ENCODE assay signal across 9 cellular contexts in the genomic region with DNA sequence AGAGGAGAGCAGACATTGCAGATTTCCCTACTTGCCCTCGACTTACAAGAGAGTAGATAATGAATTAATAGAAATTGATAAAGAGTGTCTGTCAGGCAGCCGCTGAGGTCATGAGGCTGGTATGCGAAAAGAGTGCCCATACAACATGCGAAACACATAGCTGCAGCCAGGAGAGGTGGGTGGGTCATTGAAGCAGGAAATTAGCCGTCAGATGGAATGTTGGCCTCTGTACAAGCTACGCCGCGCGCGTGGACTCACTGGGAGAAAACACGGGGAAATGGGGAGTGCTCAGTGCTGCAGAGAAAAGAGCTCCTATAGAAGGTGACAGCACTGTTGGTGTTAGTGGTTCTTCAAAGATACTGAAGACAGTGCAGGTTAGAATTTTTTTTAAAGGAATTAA.
DNase-seq lines count a peak whose midpoint lies in the region; ATAC-seq and TF ChIP-seq lines count a peak whose summit lies in the region.
"Had no signal": no experiment of that assay in that cellular context is flagged by ENCODE, and none has a peak within 500 bp of the region (broad histone marks: within the 10 kb centered on the region; RNA-seq: fewer than 3 reads in every experiment).

No MANE protein-coding gene starts in this region.

- H3K9ac ChIP-seq in HCT116 (ENCODE audit: low read length), result peak overlapping the region; percentile 31

- H3K4me1 ChIP-seq in HCT116 (ENCODE audit: control insufficient read depth in 1 of 2, insufficient read depth in 2 of 2, low read length in 2 of 2) (peaks cover 4 to 18% of the 10 kb centered on the region in 2 experiments), gastrocnemius medialis (peaks cover 33 to 53% of the 10 kb centered on the region in 2 donors)

- H3K9me2 ChIP-seq in HCT116 (ENCODE audit: insufficient read depth), result no peaks in the 10 kb centered on the region

- CTCF ChIA-PET in HCT116 (lab: Charles Lee), result interaction anchor here (0.9 to 2.7 kb wide), 2 partner anchors 25 to 377 kb away, joined by 3 to 6 read pairs; no protein-coding TSS in a partner anchor

- DNase-seq in HCT116 (ENCODE audit: low read depth, low spot score) (peak; percentile 48), T47D (ENCODE audit: low read depth in 1 of 2, low spot score in 1 of 2) (peak; percentile 5 to 63), inferior parietal cortex (ENCODE audit: extremely low spot score) (peak; percentile 62), gastrocnemius medialis (peak in 1 of 2 donors; percentile 65), NCI-H146 (lab: John Stamatoyannopoulos, UW) (no peak), GF-D8 (lab: John Stamatoyannopoulos, UW) (no peak), GM10266 (ENCODE audit: extremely low spot score) (no peak)
- DNase-seq: stimulated activated CD4-positive, alpha-beta T cell treated with anti-CD3 and anti-CD28 coated beads, Interleukin-4, amount 100 ng/mL, for 24 hours had no signal

- H3K36me3 ChIP-seq in HCT116 (ENCODE audit: control insufficient read depth in 1 of 2, insufficient read depth in 2 of 2, low read length in 2 of 2) (no peaks in the 10 kb centered on the region), gastrocnemius medialis (no peaks in the 10 kb centered on the region)

- TF ChIP-seq RAD21 in HCT116 (IDR thresholded peaks at IDR 0.05; ENCODE audit: low read depth), result no peak

- H3K4me2 ChIP-seq in HCT116 (ENCODE audit: low read length), result peak overlapping the region; percentile 74

- peak; percentile 91 for ATAC-seq in HCT116
- peak; percentile 66 to 77 for ATAC-seq in gastrocnemius medialis
- no peak for ATAC-seq in GM21529 (IDR thresholded peaks at IDR 0.05; ENCODE audit: unreplicated experiment)

- TF ChIP-seq POLR2A in HCT116 (IDR thresholded peaks at IDR 0.05; ENCODE audit: borderline replicate concordance, extremely low read depth, insufficient read depth, insufficient read length) (no peak), gastrocnemius medialis (IDR thresholded peaks at IDR 0.05) (no peak)

- RAD21 ChIA-PET in HCT116 (lab: Charles Lee; ENCODE audit: low non-redundant PET in 1 of 2, low total read pairs in 2 of 2, uncharacterized antibody in 2 of 2, unreplicated experiment in 2 of 2), result no interaction called here

- POLR2A ChIA-PET in HCT116 (lab: Charles Lee), result interaction anchor here (1.2 kb wide), 1 partner anchor 21 kb away, joined by 3 read pairs; no protein-coding TSS in a partner anchor

- peak overlapping the region; percentile 17 to 43 for H3K4me3 ChIP-seq in HCT116 (replicated peaks in 1 of 2; ENCODE audit: low read depth in 1 of 2, low read length in 2 of 2)
- H3K4me3 ChIP-seq in gastrocnemius medialis, result peak overlapping the region; percentile 39 to 54 (median 50)

- H3K27me3 ChIP-seq in HCT116 (ENCODE audit: insufficient read depth, low read length) (no peaks in the 10 kb centered on the region), gastrocnemius medialis (no peaks in the 10 kb centered on the region)

- no peak overlapping the region for H2AFZ ChIP-seq in HCT116 (ENCODE audit: low read depth, low read length, poor library complexity, severe bottlenecking)

- intact Hi-C loops in HCT116 (cut with micrococcal nuclease) (no loop called here), gastrocnemius medialis (cut with DNase I; ENCODE audit: low total_unique reads) (no loop called here)

- H3K79me2 ChIP-seq in HCT116 (ENCODE audit: insufficient read depth, low read length), result no peaks in the 10 kb centered on the region

- no TSS peak for BruUV-seq in HCT116 (replicated peaks; lab: Mats Ljungman, UMichigan)

- H4K20me1 ChIP-seq in HCT116 (ENCODE audit: insufficient read depth), result no peaks in the 10 kb centered on the region

- in situ Hi-C loops in T47D (cut with HindIII; ENCODE audit: low pct_unique_long_range_greater_than_20kb, low sequenced_read_pairs) (no loop called here), gastrocnemius medialis (cut with MboI; ENCODE audit: low sequenced_read_pairs in 4 of 4) (no loop called here)

- H3K9me3 ChIP-seq in HCT116 (ENCODE audit: control insufficient read depth in 1 of 2, insufficient read depth in 1 of 2, low read depth in 1 of 2, low read length in 2 of 2) (no peaks in the 10 kb centered on the region), gastrocnemius medialis (no peaks in the 10 kb centered on the region)

- H3K27ac ChIP-seq in HCT116 (ENCODE audit: low read depth, low read length) (no peak overlapping the region), gastrocnemius medialis (peak overlapping the region; percentile 76 to 83 (median 80))

- no peak for TF ChIP-seq CTCF in HCT116 (IDR thresholded peaks at IDR 0.05 in 2 of 3, conservative IDR thresholded peaks at IDR 0.05 in 1 of 3; ENCODE audit: borderline replicate concordance in 1 of 3, insufficient read depth in 1 of 3, low read depth in 2 of 3, low read length in 2 of 3)
- TF ChIP-seq CTCF in gastrocnemius medialis (IDR thresholded peaks at IDR 0.05 in 4 of 5, conservative IDR thresholded peaks at IDR 0.05 in 1 of 5), result peak in 2 of 5 experiments; percentile 17 to 28
- no peak for TF ChIP-seq CTCF in GM10266 (IDR thresholded peaks at IDR 0.05; ENCODE audit: control insufficient read depth, insufficient read depth, low read depth, missing control alignments)

TF ChIP-seq in HCT116, 20 proteins besides CTCF, POLR2A, EP300 and RAD21:
- TF ChIP-seq, protein P1, sequence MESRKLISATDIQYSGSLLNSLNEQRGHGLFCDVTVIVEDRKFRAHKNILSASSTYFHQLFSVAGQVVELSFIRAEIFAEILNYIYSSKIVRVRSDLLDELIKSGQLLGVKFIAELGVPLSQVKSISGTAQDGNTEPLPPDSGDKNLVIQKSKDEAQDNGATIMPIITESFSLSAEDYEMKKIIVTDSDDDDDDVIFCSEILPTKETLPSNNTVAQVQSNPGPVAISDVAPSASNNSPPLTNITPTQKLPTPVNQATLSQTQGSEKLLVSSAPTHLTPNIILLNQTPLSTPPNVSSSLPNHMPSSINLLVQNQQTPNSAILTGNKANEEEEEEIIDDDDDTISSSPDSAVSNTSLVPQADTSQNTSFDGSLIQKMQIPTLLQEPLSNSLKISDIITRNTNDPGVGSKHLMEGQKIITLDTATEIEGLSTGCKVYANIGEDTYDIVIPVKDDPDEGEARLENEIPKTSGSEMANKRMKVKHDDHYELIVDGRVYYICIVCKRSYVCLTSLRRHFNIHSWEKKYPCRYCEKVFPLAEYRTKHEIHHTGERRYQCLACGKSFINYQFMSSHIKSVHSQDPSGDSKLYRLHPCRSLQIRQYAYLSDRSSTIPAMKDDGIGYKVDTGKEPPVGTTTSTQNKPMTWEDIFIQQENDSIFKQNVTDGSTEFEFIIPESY (IDR thresholded peaks at IDR 0.05; ENCODE audit: extremely low read depth, insufficient replicate concordance, low read length), result no peak
- TF ChIP-seq YY1 (IDR thresholded peaks at IDR 0.05; ENCODE audit: extremely low read depth, insufficient replicate concordance, low read depth, low read length) (no peak), FOSL1 (IDR thresholded peaks at IDR 0.05; ENCODE audit: low read depth) (0 out of 2 replicates have a peak, but pooled peaks have one; percentile 21), ZNF274 (IDR thresholded peaks at IDR 0.05; ENCODE audit: low read depth, low read length) (no peak), TCF7L2 (IDR thresholded peaks at IDR 0.05; ENCODE audit: borderline replicate concordance, extremely low read depth, insufficient read depth, insufficient read length) (no peak), SRF (IDR thresholded peaks at IDR 0.05; ENCODE audit: low read depth) (no peak), SP1 (IDR thresholded peaks at IDR 0.05; ENCODE audit: low read depth) (0 out of 2 replicates have a peak, but pooled peaks have one; percentile 30), JUND (IDR thresholded peaks at IDR 0.05) (peak; percentile 56; the same call in 1 of the 2 replicates), CEBPB (IDR thresholded peaks at IDR 0.05; ENCODE audit: low read depth) (no peak), SIN3A (IDR thresholded peaks at IDR 0.05; ENCODE audit: low read depth) (no peak)
- TF ChIP-seq, protein P2, sequence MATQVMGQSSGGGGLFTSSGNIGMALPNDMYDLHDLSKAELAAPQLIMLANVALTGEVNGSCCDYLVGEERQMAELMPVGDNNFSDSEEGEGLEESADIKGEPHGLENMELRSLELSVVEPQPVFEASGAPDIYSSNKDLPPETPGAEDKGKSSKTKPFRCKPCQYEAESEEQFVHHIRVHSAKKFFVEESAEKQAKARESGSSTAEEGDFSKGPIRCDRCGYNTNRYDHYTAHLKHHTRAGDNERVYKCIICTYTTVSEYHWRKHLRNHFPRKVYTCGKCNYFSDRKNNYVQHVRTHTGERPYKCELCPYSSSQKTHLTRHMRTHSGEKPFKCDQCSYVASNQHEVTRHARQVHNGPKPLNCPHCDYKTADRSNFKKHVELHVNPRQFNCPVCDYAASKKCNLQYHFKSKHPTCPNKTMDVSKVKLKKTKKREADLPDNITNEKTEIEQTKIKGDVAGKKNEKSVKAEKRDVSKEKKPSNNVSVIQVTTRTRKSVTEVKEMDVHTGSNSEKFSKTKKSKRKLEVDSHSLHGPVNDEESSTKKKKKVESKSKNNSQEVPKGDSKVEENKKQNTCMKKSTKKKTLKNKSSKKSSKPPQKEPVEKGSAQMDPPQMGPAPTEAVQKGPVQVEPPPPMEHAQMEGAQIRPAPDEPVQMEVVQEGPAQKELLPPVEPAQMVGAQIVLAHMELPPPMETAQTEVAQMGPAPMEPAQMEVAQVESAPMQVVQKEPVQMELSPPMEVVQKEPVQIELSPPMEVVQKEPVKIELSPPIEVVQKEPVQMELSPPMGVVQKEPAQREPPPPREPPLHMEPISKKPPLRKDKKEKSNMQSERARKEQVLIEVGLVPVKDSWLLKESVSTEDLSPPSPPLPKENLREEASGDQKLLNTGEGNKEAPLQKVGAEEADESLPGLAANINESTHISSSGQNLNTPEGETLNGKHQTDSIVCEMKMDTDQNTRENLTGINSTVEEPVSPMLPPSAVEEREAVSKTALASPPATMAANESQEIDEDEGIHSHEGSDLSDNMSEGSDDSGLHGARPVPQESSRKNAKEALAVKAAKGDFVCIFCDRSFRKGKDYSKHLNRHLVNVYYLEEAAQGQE (IDR thresholded peaks at IDR 0.05; ENCODE audit: low read depth), result no peak
- TF ChIP-seq, protein P3, sequence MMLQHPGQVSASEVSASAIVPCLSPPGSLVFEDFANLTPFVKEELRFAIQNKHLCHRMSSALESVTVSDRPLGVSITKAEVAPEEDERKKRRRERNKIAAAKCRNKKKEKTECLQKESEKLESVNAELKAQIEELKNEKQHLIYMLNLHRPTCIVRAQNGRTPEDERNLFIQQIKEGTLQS (IDR thresholded peaks at IDR 0.05), result no peak

Comparison
In these comparisons a context has a peak if more than half of its experiments do, and no peak if none do; other contexts are left out.
1. DNase-seq: peak in HCT116 (single experiment), T47D (2 of 2) and inferior parietal cortex (single experiment); none in NCI-H146 (single experiment), GF-D8 (single experiment) and GM10266 (single experiment).